Comparison of ENCODE assay signal across 22 cellular contexts in genomic region chr5:133357758-133358157, GRCh38.
"Had no signal": no experiment of that assay in that cellular context is flagged by ENCODE, and none has a peak within 500 bp of the region (broad histone marks: within the 10 kb centered on the region; RNA-seq: fewer than 3 reads in every experiment).

No MANE protein-coding gene starts in this region.

- H3K4me3 ChIP-seq: body of pancreas, MG63, Peyer's patch, SJSA1 had no signal

- ATAC-seq: activated CD4-positive, CD25-positive, alpha-beta regulatory T cell treated with anti-CD3 and anti-CD28 coated beads, Interleukin-2, amount 50 U/mL, for 24 hours; activated CD8-positive, alpha-beta T cell treated with anti-CD3 and anti-CD28 coated beads for 36 hours; body of pancreas; SK-N-SH treated with all-trans-retinoic acid at 6 μM for 48 hours had no signal

- H3K9me3 ChIP-seq: body of pancreas, Peyer's patch, SJSA1 had no signal

- H3K36me3 ChIP-seq: MG63, Peyer's patch, SJSA1 had no signal

- DNase-seq: activated CD4-positive, alpha-beta T cell treated with anti-CD3 and anti-CD28 coated beads for 4 hours; activated CD8-positive, alpha-beta T cell treated with anti-CD3 and anti-CD28 coated beads for 36 hours; activated effector memory CD4-positive, alpha-beta T cell treated with Interleukin-2 at 50 U/mL for 16 hours; activated naive CD4-positive, alpha-beta T cell; activated T-cell treated with anti-CD3 and anti-CD28 coated beads, Interleukin-2, amount 50 U/mL, for 24 hours; aorta; body of pancreas; MV-4-11; NCI-H1092 treated with DMSO at 0.1 percent for 48 hours; NCI-H1417 treated with DMSO at 0.1 percent for 48 hours; NCI-H1694; NCI-H2029; NCI-H510A treated with DMSO at 0.1 percent for 48 hours; NCI-H69; Peyer's patch; Right ventricle myocardium superior; SW 1271 had no signal

- H3K27ac ChIP-seq: body of pancreas, Peyer's patch, RWPE1, SJSA1 had no signal

- H3K27me3 ChIP-seq: body of pancreas, MG63, Peyer's patch had no signal

- H3K4me1 ChIP-seq: body of pancreas, Peyer's patch, SJSA1 had no signal
